25 cellular contexts compared by ENCODE assay signal in genomic region chr16:13708361-13708760, GRCh38.
"Had no signal": no experiment of that assay in that cellular context is flagged by ENCODE, and none has a peak within 500 bp of the region (broad histone marks: within the 10 kb centered on the region; RNA-seq: fewer than 3 reads in every experiment).

No MANE protein-coding gene starts in this region.

- H3K27me3 ChIP-seq: neural progenitor cell, right atrium auricular region, suprapubic skin had no signal

- H3K4me3 ChIP-seq: coronary artery, mucosa of descending colon, neural progenitor cell, prostate gland, right atrium auricular region, skin epidermis, suprapubic skin had no signal

- H3K27ac Mint-ChIP-seq: activated CD4-positive, alpha-beta T cell treated with anti-CD3 and anti-CD28 coated beads, Interleukin-2, amount 10 ng/mL, durations not matched to agents 7 days and 5 days; activated T-cell treated with anti-CD3 and anti-CD28 coated beads, Interleukin-2, amount 50 U/mL, for 72 hours; memory B cell; naive B cell; neural progenitor cell; stimulated activated naive CD8-positive, alpha-beta T cell treated with anti-CD3 and anti-CD28 coated beads, Interleukin-15, amount 100 ng/mL, for 72 hours; type B pancreatic cell had no signal

- H3K4me1 Mint-ChIP-seq: activated CD4-positive, alpha-beta T cell treated with anti-CD3 and anti-CD28 coated beads, Interleukin-2, amount 10 ng/mL, durations not matched to agents 7 days and 5 days; memory B cell; naive B cell; stimulated activated naive CD8-positive, alpha-beta T cell treated with anti-CD3 and anti-CD28 coated beads, Interleukin-15, amount 100 ng/mL, for 72 hours had no signal

- H3K4me2 ChIP-seq: neural progenitor cell had no signal

- H3K36me3 Mint-ChIP-seq: memory B cell, type B pancreatic cell had no signal

- H3K4me3 Mint-ChIP-seq: activated CD4-positive, alpha-beta T cell treated with anti-CD3 and anti-CD28 coated beads, Interleukin-2, amount 10 ng/mL, durations not matched to agents 7 days and 5 days; activated T-cell treated with anti-CD3 and anti-CD28 coated beads, Interleukin-2, amount 50 U/mL, for 72 hours; memory B cell; naive B cell; neural progenitor cell; stimulated activated naive CD8-positive, alpha-beta T cell treated with anti-CD3 and anti-CD28 coated beads, Interleukin-15, amount 100 ng/mL, for 72 hours; type B pancreatic cell had no signal

- H3K9me3 ChIP-seq: prostate gland, suprapubic skin had no signal

- H3K27ac ChIP-seq: coronary artery, neural progenitor cell, prostate gland, right atrium auricular region, skin epidermis, suprapubic skin had no signal

- DNase-seq: activated CD4-positive, alpha-beta T cell treated with anti-CD3 and anti-CD28 coated beads, Interleukin-2, amount 10 ng/mL, durations not matched to agents 7 days and 5 days; activated CD8-positive, alpha-beta memory T cell treated with anti-CD3 and anti-CD28 coated beads, Interleukin-2, amount 50 U/mL, for 4 hours; activated effector memory CD4-positive, alpha-beta T cell treated with anti-CD3 and anti-CD28 coated beads, Interleukin-2, amount 50 U/mL, for 16 hours; activated naive CD4-positive, alpha-beta T cell treated with anti-CD3 and anti-CD28 coated beads, Interleukin-2, amount 50 U/mL, for 16 hours; activated T-cell treated with anti-CD3 and anti-CD28 coated beads, Interleukin-2, amount 50 U/mL, for 72 hours; aorta; erythroblast; foreskin melanocyte; glutamatergic neuron; hippocampal formation; kidney glomerular epithelial cell; mucosa of descending colon; naive B cell; stimulated activated CD4-positive, alpha-beta T cell treated with anti-CD3 and anti-CD28 coated beads, Interleukin-15, amount 100 ng/mL, for 24 hours; stimulated activated CD4-positive, alpha-beta T cell treated with anti-CD3 and anti-CD28 coated beads, Interleukin-2, amount 100 ng/mL, for 48 hours; stimulated activated naive CD8-positive, alpha-beta T cell treated with anti-CD3 and anti-CD28 coated beads, Interleukin-15, amount 100 ng/mL, for 72 hours had no signal

- H3K4me1 ChIP-seq: neural progenitor cell, prostate gland, right atrium auricular region, suprapubic skin had no signal

- H3K27me3 Mint-ChIP-seq: activated CD4-positive, alpha-beta T cell treated with anti-CD3 and anti-CD28 coated beads, Interleukin-2, amount 10 ng/mL, durations not matched to agents 7 days and 5 days; stimulated activated naive CD8-positive, alpha-beta T cell treated with anti-CD3 and anti-CD28 coated beads, Interleukin-15, amount 100 ng/mL, for 72 hours had no signal

- H3K36me3 ChIP-seq: neural progenitor cell, prostate gland, right atrium auricular region, suprapubic skin had no signal

- H3K9ac ChIP-seq: neural progenitor cell had no signal

- ATAC-seq: activated CD4-positive, CD25-positive, alpha-beta regulatory T cell treated with anti-CD3 and anti-CD28 coated beads, Interleukin-2, amount 50 U/mL, for 24 hours; activated T-cell treated with anti-CD3 and anti-CD28 coated beads, Interleukin-2, amount 50 U/mL, for 72 hours; mucosa of descending colon; stimulated activated naive CD8-positive, alpha-beta T cell treated with anti-CD3 and anti-CD28 coated beads, Interleukin-15, amount 100 ng/mL, for 72 hours had no signal
